Comparison of ENCODE assay signal across 9 cellular contexts in the genomic region with DNA sequence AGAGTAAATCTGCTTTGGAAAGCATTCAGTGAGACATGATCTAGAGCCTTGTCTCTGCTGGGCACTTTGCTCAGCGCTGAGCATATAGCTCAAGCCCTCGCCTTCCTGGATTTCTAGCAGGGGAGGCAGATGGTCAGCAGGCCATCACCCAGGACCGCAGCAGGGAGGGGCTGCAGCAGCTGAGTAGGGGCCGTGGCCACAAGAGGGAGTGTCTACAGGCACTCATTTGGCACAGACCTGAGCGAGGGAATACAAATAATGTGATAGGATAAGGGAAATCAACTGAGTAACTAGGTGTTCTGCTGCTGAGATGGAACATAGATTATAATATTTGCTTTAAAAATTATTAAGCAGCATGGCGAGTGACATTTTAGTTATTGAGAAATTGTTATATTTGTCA. TPM values are rescaled to one million over a fixed set of nuclear protein-coding genes. Genes with fewer than 3 reads are reported as not detected.
A peak's percentile ranks its signal among the peaks of the same experiment; 100 is the strongest.
DNase-seq lines count a peak whose midpoint lies in the region; ATAC-seq and TF ChIP-seq lines count a peak whose summit lies in the region.
"Had no signal": no experiment of that assay in that cellular context is flagged by ENCODE, and none has a peak within 500 bp of the region (broad histone marks: within the 10 kb centered on the region; RNA-seq: fewer than 3 reads in every experiment).

No MANE protein-coding gene starts in this region.

- peaks cover 21% of the 10 kb centered on the region for H3K36me3 Mint-ChIP-seq in osteocyte (ENCODE audit: unreplicated experiment)

- peak; percentile 1 for DNase-seq in DMS114 treated with DMSO at 0.1 percent for 48 hours (lab: John Stamatoyannopoulos, UW; ENCODE audit: unreplicated experiment)
- peak; percentile 24 for DNase-seq in SK-N-DZ (ENCODE audit: low spot score)
- DNase-seq in globus pallidus (ENCODE audit: low spot score), result peak; percentile 70
- DNase-seq in osteocyte (ENCODE audit: extremely low spot score, unreplicated experiment), result no peak
- DNase-seq in activated CD4-positive, CD25-positive, alpha-beta regulatory T cell treated with anti-CD3 and anti-CD28 coated beads, Interleukin-2, amount 50 U/mL, for 72 hours, result no peak
- no peak for DNase-seq in GM19238 (ENCODE audit: insufficient read length, low spot score)
- DNase-seq in activated CD4-positive, alpha-beta T cell treated with anti-CD3 and anti-CD28 coated beads, Interleukin-2, amount 50 U/mL, for 1 hour, result no peak
- DNase-seq: activated naive CD4-positive, alpha-beta T cell had no signal

- no peaks in the 10 kb centered on the region for H3K9me3 Mint-ChIP-seq in osteocyte (ENCODE audit: unreplicated experiment)

- no peak overlapping the region for H3K27ac Mint-ChIP-seq in osteocyte (ENCODE audit: unreplicated experiment)

- no peak for ATAC-seq in GM18498 (IDR thresholded peaks at IDR 0.05; ENCODE audit: unreplicated experiment)

- no peaks in the 10 kb centered on the region for H3K4me1 Mint-ChIP-seq in osteocyte (ENCODE audit: unreplicated experiment)

- no peaks in the 10 kb centered on the region for H3K27me3 Mint-ChIP-seq in osteocyte (ENCODE audit: unreplicated experiment)

- TF ChIP-seq CTCF in osteocyte (IDR thresholded peaks at IDR 0.05), result peak; percentile 48

- H3K4me3 Mint-ChIP-seq in osteocyte (ENCODE audit: unreplicated experiment), result no peak overlapping the region

RNA-seq across cellular contexts. Expression of gene OFD1, which starts 30.2 kb away (rescaled TPM):
- 15.8 and 19.5 TPM in 2 replicates for polyA plus RNA-seq in SK-N-DZ (2014; cell fraction: cytosol; rRNA removed)
- polyA plus RNA-seq in SK-N-DZ (2014; cell fraction: nucleus; rRNA removed), result 75.9 and 91.3 TPM in 2 replicates
- total RNA-seq in osteocyte, result 15.2 and 17.3 TPM in 2 replicates

RNA-seq across cellular contexts. Expression of gene TRAPPC2, which starts 30.3 kb away (rescaled TPM):
- polyA plus RNA-seq in SK-N-DZ (2014; cell fraction: cytosol; rRNA removed), result 43.3 and 48.5 TPM in 2 replicates
- polyA plus RNA-seq in SK-N-DZ (2014; cell fraction: nucleus; rRNA removed), result 25.8 and 33.4 TPM in 2 replicates
- 14.7 and 14.8 TPM in 2 replicates for total RNA-seq in osteocyte

RNA-seq across cellular contexts. Expression of gene GPM6B, which starts 52.1 kb away (rescaled TPM):
- polyA plus RNA-seq in SK-N-DZ (2014; cell fraction: cytosol; rRNA removed), result 21.9 and 23.5 TPM in 2 replicates
- polyA plus RNA-seq in SK-N-DZ (2014; cell fraction: nucleus; rRNA removed), result 16.9 and 18.2 TPM in 2 replicates
- total RNA-seq in osteocyte, result 10.7 and 12.0 TPM in 2 replicates

Comparison
In these comparisons a context has a peak if more than half of its experiments do, and no peak if none do; other contexts are left out.
1. DNase-seq: peak in DMS114 treated with DMSO at 0.1 percent for 48 hours (single experiment), SK-N-DZ (single experiment) and globus pallidus (single experiment); none in osteocyte (single experiment), activated CD4-positive, CD25-positive, alpha-beta regulatory T cell treated with anti-CD3 and anti-CD28 coated beads, Interleukin-2, amount 50 U/mL, for 72 hours (single experiment), GM19238 (single experiment) and activated CD4-positive, alpha-beta T cell treated with anti-CD3 and anti-CD28 coated beads, Interleukin-2, amount 50 U/mL, for 1 hour (single experiment).